26 cellular contexts compared by ENCODE assay signal in genomic region chr5:180910182-180910581, GRCh38. TPM values are rescaled to one million over a fixed set of nuclear protein-coding genes. Genes with fewer than 3 reads are reported as not detected.
"Had no signal": no experiment of that assay in that cellular context is flagged by ENCODE, and none has a peak within 500 bp of the region (broad histone marks: within the 10 kb centered on the region; RNA-seq: fewer than 3 reads in every experiment).

No MANE protein-coding gene starts in this region.

- H3K9me3 ChIP-seq: adrenal gland, ascending aorta, heart left ventricle, sigmoid colon, thyroid gland had no signal

- H3K36me3 ChIP-seq: adrenal gland, ascending aorta, brain microvascular endothelial cell, heart left ventricle, sigmoid colon, thyroid gland had no signal

- H3K4me3 ChIP-seq: adrenal gland, ascending aorta, heart left ventricle, sigmoid colon, smooth muscle cell, thyroid gland had no signal

- FAIRE-seq: endometrium, islet of Langerhans had no signal

- DNase-seq: activated CD4-positive, alpha-beta memory T cell treated with anti-CD3 and anti-CD28 coated beads, Interleukin-2, amount 10 ng/mL, durations not matched to agents 7 days and 5 days; activated CD4-positive, alpha-beta T cell treated with anti-CD3 and anti-CD28 coated beads for 48 hours; activated CD4-positive, CD25-positive, alpha-beta regulatory T cell; activated naive CD4-positive, alpha-beta T cell; adrenal gland; brain microvascular endothelial cell; effector CD4-positive, alpha-beta T cell; heart left ventricle; naive B cell; sigmoid colon; stimulated activated CD4-positive, alpha-beta T cell treated with anti-CD3 and anti-CD28 coated beads, Interleukin-4, amount 100 ng/mL, for 1 hour; stimulated activated naive CD4-positive, alpha-beta T cell treated with Interleukin-2 at 50 U/mL for 16 hours; substantia nigra; T-helper 9 cell; thyroid gland had no signal

- H3K27ac ChIP-seq: ascending aorta, brain microvascular endothelial cell, sigmoid colon, thyroid gland had no signal

- ATAC-seq: heart left ventricle had no signal

- H3K27me3 ChIP-seq: ascending aorta, brain microvascular endothelial cell, sigmoid colon, thyroid gland had no signal

- H3K4me2 ChIP-seq: smooth muscle cell had no signal

- H3K4me1 ChIP-seq: adrenal gland, ascending aorta, sigmoid colon had no signal

RNA-seq across cellular contexts. Expression of gene BTNL8, which starts 11.2 kb away (rescaled TPM):
- total RNA-seq: activated CD4-positive, alpha-beta memory T cell treated with anti-CD3 and anti-CD28 coated beads, Interleukin-2, amount 10 ng/mL, durations not matched to agents 7 days and 5 days; ascending aorta; epithelial cell of proximal tubule; fibroblast of villous mesenchyme; neural crest cell; posterior vena cava; renal cortical epithelial cell; smooth muscle cell; T-helper 1 cell treated with Interleukin-12 subunit alpha and Interleukin-12 subunit beta and Interleukin-4 antibody, amounts not matched to agents 30 ng/mL and 1 ng/mL, for 36 hours; urinary bladder had no signal
- polyA plus RNA-seq: smooth muscle cell had no signal
